Comparison of ENCODE assay signal across 30 cellular contexts in the genomic region with DNA sequence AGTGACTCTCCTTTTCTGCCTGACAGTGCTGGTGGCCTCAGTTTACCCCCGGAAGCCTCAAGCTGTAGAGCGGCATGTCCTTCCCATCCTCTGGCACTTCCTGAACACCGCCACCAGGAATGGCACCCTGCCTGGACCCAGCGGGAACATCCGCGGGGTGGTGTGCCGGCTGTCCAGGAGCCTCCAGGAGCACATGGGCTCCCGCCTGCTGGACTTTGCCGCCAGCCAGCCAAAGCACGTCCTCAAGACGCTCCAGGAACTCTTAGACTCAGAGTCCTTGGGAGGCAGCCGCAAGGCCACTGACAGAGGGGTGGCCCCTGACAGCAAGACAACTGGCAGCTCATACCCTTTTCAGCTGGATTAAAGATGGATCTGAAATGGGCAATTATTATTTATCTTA. TPM values are rescaled to one million over a fixed set of nuclear protein-coding genes. Genes with fewer than 3 reads are reported as not detected.
"Had no signal": no experiment of that assay in that cellular context is flagged by ENCODE, and none has a peak within 500 bp of the region (broad histone marks: within the 10 kb centered on the region; RNA-seq: fewer than 3 reads in every experiment).

No MANE protein-coding gene starts in this region.

- DNase-seq: naive thymus-derived CD4-positive, alpha-beta T cell; natural killer cell; nucleus accumbens; pancreas; right cardiac atrium; right lobe of liver; spleen; stimulated activated CD4-positive, alpha-beta T cell treated with anti-CD3 and anti-CD28 coated beads, Interleukin-12 subunit alpha, Interleukin-12 subunit beta, amount 100 ng/mL, for 4 hours; stimulated activated CD4-positive, alpha-beta T cell treated with anti-CD3 and anti-CD28 coated beads, Interleukin-1b, Interleukin-23, amount 100 ng/mL, for 48 hours; stimulated activated CD4-positive, alpha-beta T cell treated with anti-CD3 and anti-CD28 coated beads, Interleukin-4, amount 100 ng/mL, for 1 hour; stimulated activated CD4-positive, alpha-beta T cell treated with anti-CD3 and anti-CD28 coated beads, Interleukin-4, amount 100 ng/mL, for 4 hours; stimulated activated CD8-positive, alpha-beta memory T cell treated with anti-CD3 and anti-CD28 coated beads, Interleukin-4, amount 100 ng/mL, for 48 hours; stimulated activated naive CD4-positive, alpha-beta T cell; stomach; thyroid gland; trophoblast cell; upper lobe of left lung had no signal

- H3K4me1 ChIP-seq: pancreas, prostate gland, right lobe of liver, spleen, stomach, thyroid gland, upper lobe of left lung, vagina had no signal

- H3K4me2 ChIP-seq: neural progenitor cell, smooth muscle cell had no signal

- H3K9ac ChIP-seq: neural progenitor cell had no signal

- H3K36me3 ChIP-seq: neural progenitor cell, neutrophil, pancreas, prostate gland, right lobe of liver, stomach, thoracic aorta, thyroid gland, upper lobe of left lung, vagina had no signal

- H3K27me3 ChIP-seq: neural progenitor cell, neutrophil, pancreas, right lobe of liver, spleen, stomach, thyroid gland, tibial nerve, upper lobe of left lung, vagina had no signal

- H3K27ac ChIP-seq: neural progenitor cell, neutrophil, pancreas, prostate gland, right lobe of liver, skin epidermis, spleen, stomach, thoracic aorta, thyroid gland, tibial nerve, upper lobe of left lung, vagina had no signal

- H3K4me3 ChIP-seq: neural progenitor cell, pancreas, prostate gland, right lobe of liver, skin epidermis, smooth muscle cell, spleen, stomach, thoracic aorta, thyroid gland, tibial nerve, upper lobe of left lung, vagina had no signal

- FAIRE-seq: pancreas had no signal

- H3K9me3 ChIP-seq: neutrophil, pancreas, prostate gland, right lobe of liver, spleen, stomach, thoracic aorta, thyroid gland, tibial nerve, upper lobe of left lung, vagina had no signal

RNA-seq across cellular contexts. Expression of a gene that starts 22.6 kb away (rescaled TPM):
- total RNA-seq: naive thymus-derived CD4-positive, alpha-beta T cell; natural killer cell; osteocyte; posterior vena cava; prostate gland; renal cortical epithelial cell; right lobe of liver; smooth muscle cell; spleen; thoracic aorta; ureter; vagina had no signal
- polyA plus RNA-seq: naive thymus-derived CD4-positive, alpha-beta T cell; neural cell; smooth muscle cell; spleen had no signal
